Comparison of ENCODE assay signal across 9 cellular contexts in genomic region chr1:193031431-193031830, GRCh38.
DNase-seq lines count a peak whose midpoint lies in the region; ATAC-seq and TF ChIP-seq lines count a peak whose summit lies in the region.
"Had no signal": no experiment of that assay in that cellular context is flagged by ENCODE, and none has a peak within 500 bp of the region (broad histone marks: within the 10 kb centered on the region; RNA-seq: fewer than 3 reads in every experiment).

No MANE protein-coding gene starts in this region.

- H3K79me2 ChIP-seq in OCI-LY1 (ENCODE audit: insufficient read depth, low read length): peaks cover 34% of the 10 kb centered on the region

- in situ Hi-C loops in ACHN (cut with HindIII; ENCODE audit: low pct_ligation_motif_present, low pct_unique_long_range_greater_than_20kb, low sequenced_read_pairs): no loop called here

- peaks cover 43% of the 10 kb centered on the region for H3K36me3 ChIP-seq in OCI-LY1 (ENCODE audit: insufficient read depth, low read length)

- no peak overlapping the region for H3K4me3 ChIP-seq in OCI-LY1 (ENCODE audit: low read depth, low read length, poor library complexity, severe bottlenecking)

- H3K4me1 ChIP-seq in OCI-LY1 (ENCODE audit: insufficient read depth, low read length, severe bottlenecking): no peaks in the 10 kb centered on the region

- DNase-seq in ACHN: peak; percentile 41
- peak; percentile 3 for DNase-seq in fibroblast of gingiva (ENCODE audit: low read depth)
- no peak for DNase-seq in activated naive CD4-positive, alpha-beta T cell (lab: John Stamatoyannopoulos, UW)
- no peak for DNase-seq in NCI-H2081 (lab: John Stamatoyannopoulos, UW)
- DNase-seq in superior temporal gyrus (ENCODE audit: extremely low spot score): no peak
- DNase-seq: GF-D8 had no signal

- H3K4me2 ChIP-seq in OCI-LY1 (ENCODE audit: low read length): no peak overlapping the region

- H2AFZ ChIP-seq in OCI-LY1 (ENCODE audit: low read length): no peak overlapping the region

- H4K20me1 ChIP-seq in OCI-LY1 (ENCODE audit: insufficient read depth, low read length): no peaks in the 10 kb centered on the region

- ATAC-seq in GM19043 (IDR thresholded peaks at IDR 0.05; ENCODE audit: low read depth, unreplicated experiment): peak; percentile 57
- ATAC-seq in HG03139 (IDR thresholded peaks at IDR 0.05; ENCODE audit: unreplicated experiment): no peak

- H3K9me3 ChIP-seq in OCI-LY1 (ENCODE audit: low read length): no peaks in the 10 kb centered on the region

- H3K9me2 ChIP-seq in OCI-LY1 (ENCODE audit: low read depth, low read length): no peaks in the 10 kb centered on the region

- H3F3A ChIP-seq in OCI-LY1 (ENCODE audit: insufficient read depth, low read length): no peaks in the 10 kb centered on the region

- no peak overlapping the region for H3K27ac ChIP-seq in OCI-LY1 (ENCODE audit: low read depth, low read length, poor library complexity, severe bottlenecking)

- H3K27me3 ChIP-seq in OCI-LY1 (ENCODE audit: insufficient read depth, low read length): no peaks in the 10 kb centered on the region

- peak; percentile 47; the same call in 1 of the 2 replicates for TF ChIP-seq CTCF in OCI-LY1 (IDR thresholded peaks at IDR 0.05; ENCODE audit: low read length)

- H3K9ac ChIP-seq in OCI-LY1 (ENCODE audit: low read length): no peak overlapping the region

Comparison
In these comparisons a context has a peak if more than half of its experiments do, and no peak if none do; other contexts are left out.
1. DNase-seq: peak in ACHN (single experiment) and fibroblast of gingiva (single experiment); none in activated naive CD4-positive, alpha-beta T cell (0 of 4), NCI-H2081 (0 of 2) and superior temporal gyrus (single experiment).